In genomic region chr10:103800110-103800509, GRCh38 we compare ENCODE assay signal across 16 cellular contexts. TPM values are rescaled to one million over a fixed set of nuclear protein-coding genes. Genes with fewer than 3 reads are reported as not detected.
A peak's percentile ranks its signal among the peaks of the same experiment; 100 is the strongest.
DNase-seq lines count a peak whose midpoint lies in the region; ATAC-seq and TF ChIP-seq lines count a peak whose summit lies in the region.
"Had no signal": no experiment of that assay in that cellular context is flagged by ENCODE, and none has a peak within 500 bp of the region (broad histone marks: within the 10 kb centered on the region; RNA-seq: fewer than 3 reads in every experiment).

No MANE protein-coding gene starts in this region.

- no peak for ATAC-seq in activated CD8-positive, alpha-beta memory T cell treated with anti-CD3 and anti-CD28 coated beads, Interleukin-2, amount 10 ng/mL, durations not matched to agents 7 days and 5 days
- ATAC-seq in stimulated activated effector memory CD8-positive, alpha-beta T cell treated with anti-CD3 and anti-CD28 coated beads, Interleukin-12 subunit alpha, Interleukin-12 subunit beta, amount 100 ng/mL, for 72 hours, result no peak
- ATAC-seq in HG02884 (IDR thresholded peaks at IDR 0.05; ENCODE audit: unreplicated experiment), result no peak
- ATAC-seq in HG03439 (IDR thresholded peaks at IDR 0.05; ENCODE audit: unreplicated experiment), result no peak

- peaks cover 43% of the 10 kb centered on the region for H3K4me1 Mint-ChIP-seq in activated CD8-positive, alpha-beta memory T cell treated with anti-CD3 and anti-CD28 coated beads, Interleukin-2, amount 10 ng/mL, durations not matched to agents 7 days and 5 days
- H3K4me1 Mint-ChIP-seq in stimulated activated effector memory CD8-positive, alpha-beta T cell treated with anti-CD3 and anti-CD28 coated beads, Interleukin-12 subunit alpha, Interleukin-12 subunit beta, amount 100 ng/mL, for 72 hours, result peaks cover 34% of the 10 kb centered on the region

- no peaks in the 10 kb centered on the region for H3K9me3 Mint-ChIP-seq in activated CD8-positive, alpha-beta memory T cell treated with anti-CD3 and anti-CD28 coated beads, Interleukin-2, amount 10 ng/mL, durations not matched to agents 7 days and 5 days (ENCODE audit: low read depth)
- no peaks in the 10 kb centered on the region for H3K9me3 Mint-ChIP-seq in stimulated activated effector memory CD8-positive, alpha-beta T cell treated with anti-CD3 and anti-CD28 coated beads, Interleukin-12 subunit alpha, Interleukin-12 subunit beta, amount 100 ng/mL, for 72 hours
- H3K9me3 Mint-ChIP-seq: mesothelial cell of epicardium had no signal

- H3K9me2 ChIP-seq in MM.1S (replicated peaks; ENCODE audit: insufficient read depth, low read length), result no peaks in the 10 kb centered on the region

- peaks cover 19% of the 10 kb centered on the region for H3K4me1 ChIP-seq in MM.1S (ENCODE audit: low read length)
- H3K4me1 ChIP-seq: adrenal gland had no signal

- H3K4me3 ChIP-seq in MM.1S (ENCODE audit: low read length), result peak overlapping the region; percentile 23; the same call in 1 of the 2 replicates
- H3K4me3 ChIP-seq: adrenal gland, heart left ventricle, upper lobe of right lung had no signal

- peak overlapping the region; percentile 13 for H3K4me3 Mint-ChIP-seq in activated CD8-positive, alpha-beta memory T cell treated with anti-CD3 and anti-CD28 coated beads, Interleukin-2, amount 10 ng/mL, durations not matched to agents 7 days and 5 days
- H3K4me3 Mint-ChIP-seq in stimulated activated effector memory CD8-positive, alpha-beta T cell treated with anti-CD3 and anti-CD28 coated beads, Interleukin-12 subunit alpha, Interleukin-12 subunit beta, amount 100 ng/mL, for 72 hours, result peak overlapping the region; percentile 45
- H3K4me3 Mint-ChIP-seq: mesothelial cell of epicardium had no signal

- H3K36me3 Mint-ChIP-seq in activated CD8-positive, alpha-beta memory T cell treated with anti-CD3 and anti-CD28 coated beads, Interleukin-2, amount 10 ng/mL, durations not matched to agents 7 days and 5 days, result no peaks in the 10 kb centered on the region
- H3K36me3 Mint-ChIP-seq in stimulated activated effector memory CD8-positive, alpha-beta T cell treated with anti-CD3 and anti-CD28 coated beads, Interleukin-12 subunit alpha, Interleukin-12 subunit beta, amount 100 ng/mL, for 72 hours, result no peaks in the 10 kb centered on the region

- no peaks in the 10 kb centered on the region for H3K27me3 ChIP-seq in MM.1S (replicated peaks; ENCODE audit: insufficient read depth, low read length)
- H3K27me3 ChIP-seq: adrenal gland, heart left ventricle, upper lobe of right lung had no signal

- no peaks in the 10 kb centered on the region for H4K20me1 ChIP-seq in MM.1S (ENCODE audit: insufficient read depth, low read length)

- H3K36me3 ChIP-seq in MM.1S (replicated peaks; ENCODE audit: insufficient read depth, low read length), result no peaks in the 10 kb centered on the region
- H3K36me3 ChIP-seq: adrenal gland, upper lobe of right lung had no signal

- H2AFZ ChIP-seq in MM.1S (ENCODE audit: low read length), result peak overlapping the region; percentile 72

- CTCF ChIA-PET in activated CD8-positive, alpha-beta memory T cell treated with anti-CD3 and anti-CD28 coated beads, Interleukin-2, amount 10 ng/mL, durations not matched to agents 7 days and 5 days (lab: Charles Lee), result interaction anchor here (1.1 kb wide), 3 partner anchors 18 to 194 kb away, joined by 3 read pairs; no protein-coding TSS in a partner anchor

- H3K9me3 ChIP-seq in MM.1S (replicated peaks; ENCODE audit: insufficient read depth, low read length), result no peaks in the 10 kb centered on the region
- H3K9me3 ChIP-seq: adrenal gland, heart left ventricle, upper lobe of right lung had no signal

- H3K27ac ChIP-seq in MM.1S (ENCODE audit: low read length) (peak overlapping the region; percentile 79), epithelial cell of prostate (peak overlapping the region; percentile 72)
- H3K27ac ChIP-seq: adrenal gland, heart left ventricle, upper lobe of right lung had no signal

- TF ChIP-seq CTCF in MM.1S (IDR thresholded peaks at IDR 0.05; ENCODE audit: low read length), result no peak

- DNase-seq in activated CD8-positive, alpha-beta memory T cell treated with anti-CD3 and anti-CD28 coated beads, Interleukin-2, amount 10 ng/mL, durations not matched to agents 7 days and 5 days, result no peak
- no peak for DNase-seq in activated CD8-positive, alpha-beta memory T cell treated with anti-CD3 and anti-CD28 coated beads, Interleukin-2, amount 50 U/mL, for 48 hours
- no peak for DNase-seq in MM.1S
- no peak for DNase-seq in epithelial cell of prostate (ENCODE audit: low read depth, low spot score)
- no peak for DNase-seq in stimulated activated effector memory CD8-positive, alpha-beta T cell treated with anti-CD3 and anti-CD28 coated beads, Interleukin-12 subunit alpha, Interleukin-12 subunit beta, amount 100 ng/mL, for 72 hours (ENCODE audit: low spot score in 2 of 2)
- no peak for DNase-seq in GM19240 (ENCODE audit: insufficient read length, low spot score)
- DNase-seq: adrenal gland, heart left ventricle, NCI-H1694 treated with DMSO at 0.1 percent for 48 hours, NCI-H345, nucleus accumbens, SHP77 treated with DMSO at 0.1 percent for 48 hours, upper lobe of right lung had no signal

- H3K4me2 ChIP-seq in MM.1S (ENCODE audit: low read depth, low read length), result peak overlapping the region; percentile 81

- peaks cover 4% of the 10 kb centered on the region for H3K27me3 Mint-ChIP-seq in activated CD8-positive, alpha-beta memory T cell treated with anti-CD3 and anti-CD28 coated beads, Interleukin-2, amount 10 ng/mL, durations not matched to agents 7 days and 5 days

- H3K79me2 ChIP-seq in MM.1S (ENCODE audit: low read length), result no peaks in the 10 kb centered on the region

- peak overlapping the region; percentile 84 for H3K27ac Mint-ChIP-seq in activated CD8-positive, alpha-beta memory T cell treated with anti-CD3 and anti-CD28 coated beads, Interleukin-2, amount 10 ng/mL, durations not matched to agents 7 days and 5 days
- peak overlapping the region; percentile 84 for H3K27ac Mint-ChIP-seq in stimulated activated effector memory CD8-positive, alpha-beta T cell treated with anti-CD3 and anti-CD28 coated beads, Interleukin-12 subunit alpha, Interleukin-12 subunit beta, amount 100 ng/mL, for 72 hours
- H3K27ac Mint-ChIP-seq: mesothelial cell of epicardium had no signal

- peak overlapping the region; percentile 45 for H3K9ac ChIP-seq in MM.1S (ENCODE audit: low read length)

- peaks cover 7% of the 10 kb centered on the region; the same call in 1 of the 2 replicates for H3F3A ChIP-seq in MM.1S (ENCODE audit: insufficient read depth, low read length)

RNA-seq across cellular contexts. Expression of gene SH3PXD2A, which starts 55.3 kb away (rescaled TPM):
- total RNA-seq in activated CD8-positive, alpha-beta memory T cell treated with anti-CD3 and anti-CD28 coated beads, Interleukin-2, amount 10 ng/mL, durations not matched to agents 7 days and 5 days, result 10 to 100 TPM; 12.4 to 14.5 TPM
